In genomic region chr13:49247722-49248432, GRCh38 we compare ENCODE assay signal across 2 cellular contexts.
TF ChIP-seq lines count a peak whose summit lies in the region.

TSS of gene CDADC1 (plus strand) at chr13:49247925. CDS start at chr13:49248038, 113 bp downstream.

TF ChIP-seq in IMR-90, 13 proteins besides CTCF, POLR2A, EP300 and RAD21 (continued from another document):
- peak; percentile 83 for TF ChIP-seq MXI1 (IDR thresholded peaks at IDR 0.05; ENCODE audit: borderline replicate concordance, low read depth, low read length)

TF ChIP-seq in PFSK-1, 5 proteins besides CTCF, POLR2A, EP300 and RAD21 (continued from another document):
- TF ChIP-seq REST (IDR thresholded peaks at IDR 0.05; ENCODE audit: insufficient read depth in 1 of 2, low read depth in 2 of 2, low read length in 2 of 2): no peak
